ENCODE assay signal across 10 cellular contexts in genomic region chr9:105510024-105510423, GRCh38. TPM values are rescaled to one million over a fixed set of nuclear protein-coding genes. Genes with fewer than 3 reads are reported as not detected.
DNase-seq lines count a peak whose midpoint lies in the region; ATAC-seq and TF ChIP-seq lines count a peak whose summit lies in the region.
"Had no signal": no experiment of that assay in that cellular context is flagged by ENCODE, and none has a peak within 500 bp of the region (broad histone marks: within the 10 kb centered on the region; RNA-seq: fewer than 3 reads in every experiment).

No MANE protein-coding gene starts in this region.

- H3K36me3 ChIP-seq in body of pancreas (replicated peaks in 1 of 2; ENCODE audit: insufficient read depth in 1 of 2, low read depth in 2 of 2) = no peaks in the 10 kb centered on the region

- TF ChIP-seq POLR2A in body of pancreas (IDR thresholded peaks at IDR 0.05) = no peak

- H3K9me3 ChIP-seq in body of pancreas = no peaks in the 10 kb centered on the region

- H3K27me3 ChIP-seq in body of pancreas = no peaks in the 10 kb centered on the region

- H3K27ac ChIP-seq in body of pancreas = no peak overlapping the region

- peak; percentile 46 for ATAC-seq in GM18858 (IDR thresholded peaks at IDR 0.05; ENCODE audit: unreplicated experiment)
- peak; percentile 59 for ATAC-seq in HG02678 (IDR thresholded peaks at IDR 0.05; ENCODE audit: unreplicated experiment)
- ATAC-seq in body of pancreas = no peak

- no peak for TF ChIP-seq CTCF in body of pancreas (IDR thresholded peaks at IDR 0.05)

- no peak overlapping the region for H3K4me3 ChIP-seq in body of pancreas

- peak; percentile 31 for DNase-seq in RKO (ENCODE audit: low spot score)
- DNase-seq in renal cortical epithelial cell (ENCODE audit: low read depth) = peak; percentile 52
- no peak for DNase-seq in activated gamma-delta T cell treated with Interleukin-2 at 50 U/mL for 16 hours
- no peak for DNase-seq in NCI-H345 (lab: John Stamatoyannopoulos, UW)
- DNase-seq in DMS53 (lab: John Stamatoyannopoulos, UW) = no peak
- DNase-seq in body of pancreas = no peak
- DNase-seq: cortex of kidney, NCI-H1930 had no signal

- intact Hi-C loops in body of pancreas (cut with DNase I) = no loop called here

- peaks cover 11% of the 10 kb centered on the region for H3K4me1 ChIP-seq in body of pancreas

- WGBS in body of pancreas, 2 donors = 88 to 89% methylated on average over 1 of the region's 1 CpG

RNA-seq across cellular contexts. Expression of gene FKTN, which starts 47.9 kb away (rescaled TPM):
- total RNA-seq in renal cortical epithelial cell (32.6 and 38.2 TPM in 2 replicates), body of pancreas (1 to 10 TPM; 6.6 to 8.3 TPM)

Comparison
In these comparisons a context has a peak if more than half of its experiments do, and no peak if none do; other contexts are left out.
1. DNase-seq: peak in RKO (single experiment) and renal cortical epithelial cell (single experiment); none in activated gamma-delta T cell treated with Interleukin-2 at 50 U/mL for 16 hours (single experiment), NCI-H345 (single experiment), DMS53 (single experiment) and body of pancreas (0 of 4).